Comparison of ENCODE assay signal across 26 cellular contexts in genomic region chr11:1812274-1812673, GRCh38.
"Had no signal": no experiment of that assay in that cellular context is flagged by ENCODE, and none has a peak within 500 bp of the region (broad histone marks: within the 10 kb centered on the region; RNA-seq: fewer than 3 reads in every experiment).

No MANE protein-coding gene starts in this region.

- DNase-seq: stimulated activated CD4-positive, alpha-beta T cell treated with anti-CD3 and anti-CD28 coated beads, Interleukin-2, amount 100 ng/mL, for 48 hours; stimulated activated CD4-positive, alpha-beta T cell treated with anti-CD3 and anti-CD28 coated beads, Interleukin-4, amount 100 ng/mL, for 1 hour; stimulated activated CD4-positive, alpha-beta T cell treated with anti-CD3 and anti-CD28 coated beads, Interleukin-4, amount 100 ng/mL, for 24 hours; stimulated activated CD4-positive, alpha-beta T cell treated with anti-CD3 and anti-CD28 coated beads, Interleukin-4, amount 100 ng/mL, for 4 hours; stimulated activated CD8-positive, alpha-beta memory T cell treated with anti-CD3 and anti-CD28 coated beads, Interleukin-4, amount 100 ng/mL, for 48 hours; stimulated activated naive B cell treated with anti-CD40 and anti-IgM and Interleukin-4, amounts not matched to agents 10 μg/mL and 1 μg/mL and 100 μg/mL, for 72 hours; stimulated activated naive CD4-positive, alpha-beta T cell; stimulated activated naive CD4-positive, alpha-beta T cell treated with Interleukin-2 at 50 U/mL for 16 hours; stimulated activated naive CD8-positive, alpha-beta T cell treated with anti-CD3 and anti-CD28 coated beads, Interleukin-15, amount 100 ng/mL, for 72 hours; stimulated activated naive CD8-positive, alpha-beta T cell treated with anti-CD3 and anti-CD28 coated beads, Interleukin-15, Interleukin-2, amounts not matched to agents 100 U/mL and 50 U/mL, for 24 hours; stomach; substantia nigra; testis; thyroid gland; tibial artery; transverse colon; trophoblast cell; upper lobe of left lung; upper lobe of right lung; uterus had no signal

- ATAC-seq: stimulated activated effector memory CD8-positive, alpha-beta T cell treated with anti-CD3 and anti-CD28 coated beads, Interleukin-12 subunit alpha, Interleukin-12 subunit beta, amount 100 ng/mL, for 72 hours; stimulated activated memory B cell treated with anti-CD40 and anti-IgM and Interleukin-4, amounts not matched to agents 10 μg/mL and 1 μg/mL and 100 μg/mL, for 72 hours; stimulated activated naive B cell treated with anti-CD40 and anti-IgM and Interleukin-4, amounts not matched to agents 10 μg/mL and 1 μg/mL and 100 μg/mL, for 72 hours; stimulated activated naive CD8-positive, alpha-beta T cell treated with anti-CD3 and anti-CD28 coated beads, Interleukin-15, amount 100 ng/mL, for 72 hours; stimulated activated naive CD8-positive, alpha-beta T cell treated with anti-CD3 and anti-CD28 coated beads, Interleukin-15, Interleukin-2, amounts not matched to agents 100 U/mL and 50 U/mL, for 24 hours; upper lobe of right lung had no signal

- H3K9me3 ChIP-seq: suprapubic skin, testis, thoracic aorta, thyroid gland, tibial artery, tibial nerve, transverse colon, upper lobe of left lung, upper lobe of right lung, uterus, vagina had no signal

- H3K27me3 ChIP-seq: testis, thyroid gland, tibial artery, tibial nerve, upper lobe of left lung, uterus, vagina had no signal

- H3K36me3 ChIP-seq: stomach, suprapubic skin, thoracic aorta, thyroid gland, tibial artery, tibial nerve, transverse colon, upper lobe of left lung, upper lobe of right lung, uterus, vagina had no signal

- H3K4me3 ChIP-seq: stomach, suprapubic skin, testis, thoracic aorta, thyroid gland, tibial artery, tibial nerve, transverse colon, upper lobe of left lung, upper lobe of right lung, uterus, vagina had no signal

- H3K4me1 ChIP-seq: suprapubic skin, thyroid gland, tibial nerve, transverse colon, upper lobe of left lung, upper lobe of right lung, uterus, vagina had no signal

- H3K27ac ChIP-seq: stomach, suprapubic skin, thoracic aorta, thyroid gland, tibial artery, tibial nerve, transverse colon, upper lobe of left lung, upper lobe of right lung, uterus, vagina had no signal
